In the genomic region with DNA sequence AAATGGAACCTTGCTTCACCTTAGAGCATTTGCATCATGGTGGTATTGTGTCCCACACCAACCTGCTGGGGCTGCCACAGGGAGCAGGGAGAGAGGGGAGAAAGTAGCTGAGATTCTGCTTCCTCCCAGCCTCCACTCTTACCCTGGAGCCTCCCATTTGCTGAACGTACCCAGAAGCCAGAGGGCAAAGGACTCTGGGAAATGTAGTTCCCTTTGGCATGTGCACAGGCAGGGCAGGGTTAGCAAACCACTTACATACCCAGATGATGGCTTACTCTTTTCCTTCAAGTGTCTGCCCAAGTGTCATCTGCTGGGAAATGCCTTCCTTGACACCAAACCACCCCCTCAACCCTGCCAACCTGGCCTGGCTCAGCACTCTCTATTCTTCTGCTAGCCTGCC, we compare ENCODE assay signal across 16 cellular contexts. TPM values are rescaled to one million over a fixed set of nuclear protein-coding genes. Genes with fewer than 3 reads are reported as not detected.
DNase-seq lines count a peak whose midpoint lies in the region; ATAC-seq, FAIRE-seq and TF ChIP-seq lines count a peak whose summit lies in the region.
"Had no signal": no experiment of that assay in that cellular context is flagged by ENCODE, and none has a peak within 500 bp of the region (broad histone marks: within the 10 kb centered on the region; RNA-seq: fewer than 3 reads in every experiment).

No MANE protein-coding gene starts in this region.

- POLR2A ChIA-PET in K562 (lab: Yijun Ruan, JAX): no interaction called here

- H3K9me3 ChIP-seq in Karpas-422 (ENCODE audit: low read length) (no peaks in the 10 kb centered on the region), K562 (replicated peaks; ENCODE audit: control insufficient read depth, insufficient read depth, low read depth, low read length) (no peaks in the 10 kb centered on the region)

- no peak for TF ChIP-seq RAD21 in K562 (CRISPR knock-in tag; conservative IDR thresholded peaks at IDR 0.05 in 1 of 2, IDR thresholded peaks at IDR 0.05 in 1 of 2)

- DNase-seq in NCI-H2171 treated with DMSO at 0.1 percent for 48 hours (lab: John Stamatoyannopoulos, UW) (peak; percentile 9), NCI-H2171 (lab: John Stamatoyannopoulos, UW) (no peak), Karpas-422 (peak; percentile 72), K562 (ENCODE audit: extremely low read depth in 1 of 4, low spot score in 3 of 4) (no peak), myocyte (ENCODE audit: low read depth) (peak; percentile 22), cerebellum (ENCODE audit: low spot score) (no peak)
- DNase-seq: activated gamma-delta T cell; CD8-positive, alpha-beta T cell; NCI-H1930; NCI-H69 had no signal

- CTCF ChIA-PET in K562 (lab: Yijun Ruan, JAX; ENCODE audit: low intra/inter-chr PET ratio): no interaction called here

- BruUV-seq in K562 (replicated peaks; lab: Mats Ljungman, UMichigan): no TSS peak

- H3K4me3 ChIP-seq in Karpas-422 (ENCODE audit: low read length) (no peak overlapping the region), K562 (no peak overlapping the region)
- H3K4me3 ChIP-seq: ascending aorta had no signal

- H4K20me1 ChIP-seq in Karpas-422 (ENCODE audit: insufficient read depth, low read depth, low read length): no peaks in the 10 kb centered on the region
- no peaks in the 10 kb centered on the region for H4K20me1 ChIP-seq in K562 (replicated peaks; ENCODE audit: control insufficient read depth, insufficient read depth, low read length)

- H3K4me2 ChIP-seq in Karpas-422 (ENCODE audit: low read depth, low read length, poor library complexity, severe bottlenecking): no peak overlapping the region
- no peak overlapping the region for H3K4me2 ChIP-seq in K562 (ENCODE audit: insufficient read depth, low read length)

- FAIRE-seq in K562 (lab: Jason Lieb, UNC): peak; percentile 71
- FAIRE-seq: A204.1, G401.6, urothelium cell line had no signal

- H3K9me1 ChIP-seq in K562 (ENCODE audit: control insufficient read depth, insufficient read depth, low read length): no peaks in the 10 kb centered on the region

- no peaks in the 10 kb centered on the region for H3K9me2 ChIP-seq in Karpas-422 (replicated peaks; ENCODE audit: insufficient read depth, low read length)

- H3K36me3 ChIP-seq in Karpas-422 (ENCODE audit: insufficient read depth, low read length) (no peaks in the 10 kb centered on the region), K562 (ENCODE audit: control insufficient read depth, insufficient read depth, low read length) (no peaks in the 10 kb centered on the region)
- H3K36me3 ChIP-seq: ascending aorta had no signal

- TF ChIP-seq POLR2A in K562 (conservative IDR thresholded peaks at IDR 0.05): no peak

- 0% methylated on average over 1 of the region's 1 CpG for WGBS in K562 (ENCODE audit: insufficient coverage, low coverage, missing lambda C conversion rate)

- H2AFZ ChIP-seq in Karpas-422 (ENCODE audit: low read length): 0 out of 2 replicates have a peak overlapping the region, but pooled peaks have one; percentile 37
- H2AFZ ChIP-seq in K562 (ENCODE audit: low read depth, low read length): no peak overlapping the region

- H3K4me1 ChIP-seq in Karpas-422 (ENCODE audit: low read length) (no peaks in the 10 kb centered on the region), K562 (replicated peaks in 1 of 2; ENCODE audit: control insufficient read depth in 2 of 2, insufficient read depth in 2 of 2, low read length in 2 of 2) (no peaks in the 10 kb centered on the region)
- H3K4me1 ChIP-seq: ascending aorta had no signal

- no peak for TF ChIP-seq EP300 in K562 (IDR thresholded peaks at IDR 0.05; ENCODE audit: low read length)

- H3K9ac ChIP-seq in Karpas-422 (ENCODE audit: low read length) (no peak overlapping the region), K562 (ENCODE audit: insufficient read depth in 1 of 2, low read depth in 2 of 2, low read length in 2 of 2) (no peak overlapping the region)

- in situ Hi-C loops in K562 (cut with MboI): no loop called here

- H3K27me3 ChIP-seq in Karpas-422 (ENCODE audit: low read length): no peaks in the 10 kb centered on the region
- H3K27me3 ChIP-seq in K562 (ENCODE audit: control insufficient read depth in 2 of 2, insufficient read depth in 2 of 2, low read length in 2 of 2): peaks cover 2 to 17% of the 10 kb centered on the region in 2 experiments; a peak in 4 of 5 replicates
- H3K27me3 ChIP-seq: ascending aorta had no signal

- ATAC-seq in K562 (peak; percentile 74), HG02588 (IDR thresholded peaks at IDR 0.05; ENCODE audit: unreplicated experiment) (no peak), GM21576 (IDR thresholded peaks at IDR 0.05; ENCODE audit: unreplicated experiment) (no peak)
- ATAC-seq: CD8-positive, alpha-beta T cell had no signal

- H3K79me2 ChIP-seq in Karpas-422 (ENCODE audit: low read length): no peaks in the 10 kb centered on the region
- no peaks in the 10 kb centered on the region for H3K79me2 ChIP-seq in K562 (ENCODE audit: control insufficient read depth, insufficient read depth, low read length)

- intact Hi-C loops in K562 (cut with micrococcal nuclease): no loop called here

- no peak overlapping the region for H3K27ac ChIP-seq in Karpas-422 (ENCODE audit: low read length)
- no peak overlapping the region for H3K27ac ChIP-seq in K562 (ENCODE audit: extremely low read depth, low read depth, low read length)
- H3K27ac ChIP-seq: ascending aorta had no signal

- no peak for TF ChIP-seq CTCF in K562 (IDR thresholded peaks at IDR 0.05 in 2 of 3, conservative IDR thresholded peaks at IDR 0.05 in 1 of 3; ENCODE audit: insufficient read depth in 2 of 3, low read depth in 1 of 3, low read length in 3 of 3)

TF ChIP-seq in K562, 482 proteins besides CTCF, POLR2A, EP300 and RAD21 (continues in another document):
- TF ChIP-seq BHLHE40 (IDR thresholded peaks at IDR 0.05; ENCODE audit: low read length) (0 out of 2 replicates have a peak, but pooled peaks have one; percentile 11), RBM15 (IDR thresholded peaks at IDR 0.05; ENCODE audit: insufficient read depth, low read length) (no peak), HCFC1 (IDR thresholded peaks at IDR 0.05; ENCODE audit: low read depth, low read length) (peak; percentile 80), ZNF143 (CRISPR knock-in tag; IDR thresholded peaks at IDR 0.05) (peak; percentile 73), SIX5 (IDR thresholded peaks at IDR 0.05; ENCODE audit: borderline replicate concordance in 1 of 2, insufficient read depth in 1 of 2, low read depth in 1 of 2, low read length in 2 of 2) (peak; percentile 50; a peak in 2 of 4 replicates), MYC (IDR thresholded peaks at IDR 0.05; ENCODE audit: low read depth, low read length) (0 out of 2 replicates have a peak, but pooled peaks have one; percentile 15), MYC (CRISPR knock-in tag; IDR thresholded peaks at IDR 0.05; ENCODE audit: borderline replicate concordance, low read depth) (no peak), NR2C1 (IDR thresholded peaks at IDR 0.05) (no peak), NR2C1 (tag; IDR thresholded peaks at IDR 0.05) (0 out of 2 replicates have a peak, but pooled peaks have one; percentile 14), AFF1 (IDR thresholded peaks at IDR 0.05; ENCODE audit: low read depth in 1 of 2, partially characterized antibody in 2 of 2) (peak in 1 of 2 experiments; percentile 89)

RNA-seq across cellular contexts. Expression of gene SMIM38, which starts 16.9 kb away (rescaled TPM):
- 0.47 TPM in 1 of 2 replicates, not detected in the other for total RNA-seq in Karpas-422 (2014; rRNA removed; shearing (Covaris generic); ENCODE audit: low replicate concordance)
- total RNA-seq in K562 (2011; cell fraction: chromatin; rRNA removed; ENCODE audit: low replicate concordance): 4.9 and 7.8 TPM in 2 replicates
- total RNA-seq in K562 (2011; cell fraction: nucleolus; rRNA removed): 5.0 and 7.9 TPM in 2 replicates
- 4.7 and 5.7 TPM in 2 replicates for total RNA-seq in K562 (2011; cell fraction: nucleoplasm; rRNA removed)
- total RNA-seq in K562 (2014; rRNA removed): 0.33 and 1.2 TPM in 2 replicates
- 0.06 and 0.15 TPM in 2 replicates for total RNA-seq in K562 (2014; rRNA removed; fragmentation: Illumina TruSeq; extraction: Trizol)
- total RNA-seq in K562 (2015; rRNA removed; fragmentation: Illumina TruSeq; extraction: Trizol): 0.11 and 0.14 TPM in 2 replicates
- 0.27 and 0.38 TPM in 2 replicates for total RNA-seq in K562 (2021)
- 0.34 and 0.99 TPM in 2 replicates for polyA plus RNA-seq in K562 (2011; rRNA removed)
- 0.35 and 0.67 TPM in 2 replicates for polyA plus RNA-seq in K562 (2011; cell fraction: cytosol; rRNA removed)
- polyA plus RNA-seq in K562 (2011; cell fraction: nucleus; rRNA removed): 1.3 and 4.0 TPM in 2 replicates
- 0.12 and 0.68 TPM in 2 replicates for polyA plus RNA-seq in K562 (2012)
- polyA plus RNA-seq in K562 (2014; fragmentation: Illumina TruSeq; extraction: Trizol): 0.21 TPM in 2 replicates
- not detected for polyA plus RNA-seq in K562 (2014; fragmentation: Nextera tagmentation; extraction: Ambion mirVana)
- polyA plus RNA-seq in K562 (2014; rRNA removed): 0.07 and 0.36 TPM in 2 replicates
- 0.24 and 1.5 TPM in 2 replicates for polyA minus RNA-seq in K562 (2011; rRNA and poly(A)+ RNA removed)
- polyA minus RNA-seq in K562 (2011; cell fraction: cytosol; rRNA and poly(A)+ RNA removed): 1.7 and 1.9 TPM in 2 replicates
- polyA minus RNA-seq in K562 (2011; cell fraction: nucleus; rRNA and poly(A)+ RNA removed): 1.1 and 1.3 TPM in 2 replicates
- total RNA-seq in myocyte: 0.08 TPM in 1 of 2 replicates, not detected in the other
- polyA plus RNA-seq in myocyte (2012): 0.09 TPM
- 1.4 TPM for total RNA-seq in cerebellum
- total RNA-seq: CD8-positive, alpha-beta T cell had no signal

Comparison
In these comparisons a context has a peak if more than half of its experiments do, and no peak if none do; other contexts are left out.
1. DNase-seq: peak in NCI-H2171 treated with DMSO at 0.1 percent for 48 hours (single experiment), Karpas-422 (single experiment) and myocyte (single experiment); none in NCI-H2171 (single experiment), K562 (0 of 4) and cerebellum (single experiment).